Comparison of ENCODE assay signal across 23 cellular contexts in genomic region chr16:74431516-74431915, GRCh38. TPM values are rescaled to one million over a fixed set of nuclear protein-coding genes. Genes with fewer than 3 reads are reported as not detected.
DNase-seq lines count a peak whose midpoint lies in the region; ATAC-seq and TF ChIP-seq lines count a peak whose summit lies in the region.
"Had no signal": no experiment of that assay in that cellular context is flagged by ENCODE, and none has a peak within 500 bp of the region (broad histone marks: within the 10 kb centered on the region; RNA-seq: fewer than 3 reads in every experiment).

No MANE protein-coding gene starts in this region.

- H2AK5ac ChIP-seq in IMR-90 (ENCODE audit: low read depth, low read length) (no peak overlapping the region), neuronal stem cell (ENCODE audit: low read depth, low read length) (peak overlapping the region; percentile 61)

- 100% methylated on average over 1 of the region's 5 CpGs; no CpG with 5 or more reads in 1 of the 2 experiments for WGBS in IMR-90 (ENCODE audit: extremely low coverage in 2 of 2, insufficient read length in 1 of 2), 2 experiments
- no CpG with 5 or more reads among the region's 5 CpGs for WGBS in neuronal stem cell (ENCODE audit: extremely low coverage in 2 of 2, insufficient read length in 2 of 2, insufficient replicate concordance in 1 of 2), 2 donors

- H3K9ac ChIP-seq in IMR-90 (ENCODE audit: low read depth, low read length) (no peak overlapping the region), neuronal stem cell (ENCODE audit: low read depth, low read length, poor library complexity) (peak overlapping the region; percentile 50)
- H3K9ac ChIP-seq: SK-N-SH had no signal

- peak overlapping the region; percentile 47 for H2BK5ac ChIP-seq in IMR-90 (ENCODE audit: low read depth, low read length, poor library complexity, severe bottlenecking)
- H2BK5ac ChIP-seq in neuronal stem cell (ENCODE audit: low read length) = no peak overlapping the region

- H3K27ac Mint-ChIP-seq in activated CD4-positive, alpha-beta T cell treated with anti-CD3 and anti-CD28 coated beads, Interleukin-2, amount 10 ng/mL, durations not matched to agents 7 days and 5 days = peak overlapping the region; percentile 6
- H3K27ac Mint-ChIP-seq in chondrocyte (ENCODE audit: unreplicated experiment) = no peak overlapping the region
- H3K27ac Mint-ChIP-seq: B cell; CD8-positive, alpha-beta memory T cell had no signal

- H3K4me3 Mint-ChIP-seq in activated CD4-positive, alpha-beta T cell treated with anti-CD3 and anti-CD28 coated beads, Interleukin-2, amount 10 ng/mL, durations not matched to agents 7 days and 5 days = no peak overlapping the region
- H3K4me3 Mint-ChIP-seq in chondrocyte (ENCODE audit: unreplicated experiment) = no peak overlapping the region
- H3K4me3 Mint-ChIP-seq: B cell; CD8-positive, alpha-beta memory T cell had no signal

- BruUV-seq in IMR-90 (replicated peaks; lab: Mats Ljungman, UMichigan) = no TSS peak

- H3K4ac ChIP-seq in IMR-90 (ENCODE audit: low read depth, low read length) (peak overlapping the region; percentile 53), neuronal stem cell (ENCODE audit: low read length) (peak overlapping the region; percentile 11)

- H3K36me3 ChIP-seq in IMR-90 (ENCODE audit: control insufficient read depth, insufficient read depth, low read length) (no peaks in the 10 kb centered on the region), neuronal stem cell (replicated peaks in 1 of 2; ENCODE audit: control insufficient read depth in 2 of 2, insufficient read depth in 2 of 2, low read length in 2 of 2) (no peaks in the 10 kb centered on the region), BE2C (no peaks in the 10 kb centered on the region), tibial artery (no peaks in the 10 kb centered on the region)
- H3K36me3 ChIP-seq: HAP-1 had no signal

- H4K91ac ChIP-seq in IMR-90 (ENCODE audit: insufficient read depth, low read depth, low read length) (no peak overlapping the region), neuronal stem cell (ENCODE audit: low read depth, low read length, poor library complexity) (no peak overlapping the region)

- H3K4me1 ChIP-seq in IMR-90 (ENCODE audit: control insufficient read depth, insufficient read depth, low read length) = peaks cover 7% of the 10 kb centered on the region; the same call in 1 of the 2 replicates
- peaks cover 3% of the 10 kb centered on the region in 2 donors for H3K4me1 ChIP-seq in neuronal stem cell (ENCODE audit: control insufficient read depth in 2 of 2, insufficient read depth in 1 of 2, low read depth in 1 of 2, low read length in 2 of 2)
- H3K4me1 ChIP-seq in BE2C = no peaks in the 10 kb centered on the region
- H3K4me1 ChIP-seq in tibial artery = no peaks in the 10 kb centered on the region

- H3K18ac ChIP-seq in IMR-90 (ENCODE audit: low read depth, low read length) = 0 out of 2 replicates have a peak overlapping the region, but pooled peaks have one; percentile 63
- H3K18ac ChIP-seq in neuronal stem cell (ENCODE audit: low read length) = no peak overlapping the region

- H3K9me3 Mint-ChIP-seq in activated CD4-positive, alpha-beta T cell treated with anti-CD3 and anti-CD28 coated beads, Interleukin-2, amount 10 ng/mL, durations not matched to agents 7 days and 5 days = no peaks in the 10 kb centered on the region
- H3K9me3 Mint-ChIP-seq in chondrocyte (ENCODE audit: low read depth) = no peaks in the 10 kb centered on the region

- H3K4me1 Mint-ChIP-seq in activated CD4-positive, alpha-beta T cell treated with anti-CD3 and anti-CD28 coated beads, Interleukin-2, amount 10 ng/mL, durations not matched to agents 7 days and 5 days = peaks cover 6% of the 10 kb centered on the region
- H3K4me1 Mint-ChIP-seq in chondrocyte (ENCODE audit: low read depth) = peaks cover 4% of the 10 kb centered on the region
- H3K4me1 Mint-ChIP-seq: B cell; CD8-positive, alpha-beta memory T cell had no signal

- H3K36me3 Mint-ChIP-seq in activated CD4-positive, alpha-beta T cell treated with anti-CD3 and anti-CD28 coated beads, Interleukin-2, amount 10 ng/mL, durations not matched to agents 7 days and 5 days (ENCODE audit: low read depth) = peaks cover 6% of the 10 kb centered on the region
- no peaks in the 10 kb centered on the region for H3K36me3 Mint-ChIP-seq in chondrocyte (ENCODE audit: low read depth)
- H3K36me3 Mint-ChIP-seq: CD8-positive, alpha-beta memory T cell had no signal

- dilution Hi-C loops in IMR-90 (cut with HindIII; ENCODE audit: low sequenced_read_pairs, unreplicated experiment) = no loop called here

- CTCF ChIA-PET in activated CD4-positive, alpha-beta T cell treated with anti-CD3 and anti-CD28 coated beads, Interleukin-2, amount 10 ng/mL, durations not matched to agents 7 days and 5 days (lab: Charles Lee) = interaction anchor here (0.9 to 1.4 kb wide), 2 partner anchors 10 to 18 kb away, joined by 3 to 5 read pairs; no protein-coding TSS in a partner anchor
- CTCF ChIA-PET in IMR-90 (lab: Yijun Ruan, JAX) = no interaction called here

- TF ChIP-seq CTCF in IMR-90 (conservative IDR thresholded peaks at IDR 0.05; ENCODE audit: low read depth, low read length) = no peak
- TF ChIP-seq CTCF in chondrocyte (IDR thresholded peaks at IDR 0.05) = no peak
- TF ChIP-seq CTCF in BE2C (IDR thresholded peaks at IDR 0.05; ENCODE audit: low read depth, low read length) = no peak
- TF ChIP-seq CTCF in tibial artery (IDR thresholded peaks at IDR 0.05) = no peak

- H3K9me3 ChIP-seq in IMR-90 (ENCODE audit: control insufficient read depth, insufficient read depth, low read length) (no peaks in the 10 kb centered on the region), neuronal stem cell (replicated peaks in 1 of 2; ENCODE audit: control insufficient read depth in 2 of 2, insufficient read depth in 1 of 2, low read depth in 1 of 2, low read length in 2 of 2) (peaks cover 0 to 1% of the 10 kb centered on the region in 2 donors), BE2C (no peaks in the 10 kb centered on the region), tibial artery (no peaks in the 10 kb centered on the region)
- H3K9me3 ChIP-seq: HAP-1, SK-N-SH had no signal

- H3K4me3 ChIP-seq in IMR-90 (ENCODE audit: insufficient read depth, low read depth, low read length) (no peak overlapping the region), neuronal stem cell (ENCODE audit: low read length in 2 of 2) (no peak overlapping the region), BE2C (ENCODE audit: low read depth, low read length) (no peak overlapping the region), tibial artery (no peak overlapping the region)
- H3K4me3 ChIP-seq: HAP-1 had no signal

- no peak for DNase-seq in activated CD4-positive, alpha-beta T cell treated with anti-CD3 and anti-CD28 coated beads, Interleukin-2, amount 10 ng/mL, durations not matched to agents 7 days and 5 days
- DNase-seq in activated CD4-positive, alpha-beta T cell treated with anti-CD3 and anti-CD28 coated beads, Interleukin-2, amount 50 U/mL, for 1 hour = no peak
- DNase-seq in IMR-90 (no peak), chondrocyte (ENCODE audit: low spot score) (peak; percentile 57), neuronal stem cell (ENCODE audit: low spot score) (no peak), BE2C (no peak), tibial artery (no peak)
- DNase-seq: 8988T; CD8-positive, alpha-beta memory T cell; DMS53; Kasumi-1; NCI-H1092 treated with DMSO at 0.1 percent for 48 hours; NCI-H1694; NCI-H2081 treated with DMSO at 0.1 percent for 48 hours; NCI-H446 treated with DMSO at 0.1 percent for 48 hours; NCI-H69; OCI-M1; SHP77 treated with DMSO at 0.1 percent for 48 hours; SK-N-SH had no signal

- peak; percentile 30 for ATAC-seq in IMR-90 (ENCODE audit: low read depth)
- no peak for ATAC-seq in GM18909 (IDR thresholded peaks at IDR 0.05; ENCODE audit: poor library complexity, unreplicated experiment)

- in situ Hi-C loops in IMR-90 (cut with MboI; ENCODE audit: low sequenced_read_pairs) = loop anchor here (10.0 kb wide), 1 partner anchor 127 kb away; no protein-coding TSS in a partner anchor

- H4K20me1 ChIP-seq in IMR-90 (ENCODE audit: insufficient read depth, low read length) = no peaks in the 10 kb centered on the region

- intact Hi-C loops in IMR-90 (cut with micrococcal nuclease) = no loop called here
- intact Hi-C loops in tibial artery (cut with DNase I; ENCODE audit: low total_unique reads) = loop anchor here (10.0 kb wide), 1 partner anchor 117 kb away; no protein-coding TSS in a partner anchor

- no peak for TF ChIP-seq RAD21 in IMR-90 (IDR thresholded peaks at IDR 0.05; ENCODE audit: low read length)

- H2AFZ ChIP-seq in IMR-90 (replicated peaks; ENCODE audit: low read length, poor library complexity) (peak overlapping the region; percentile 53), neuronal stem cell (ENCODE audit: low read length) (no peak overlapping the region)

- peak overlapping the region; percentile 57 for H4K5ac ChIP-seq in IMR-90 (ENCODE audit: low read depth, low read length)

- H3K56ac ChIP-seq in IMR-90 (ENCODE audit: extremely low read depth, insufficient read depth, low read length) = no peak overlapping the region

- TF ChIP-seq POLR2A in IMR-90 (IDR thresholded peaks at IDR 0.05; ENCODE audit: low read depth, low read length) = no peak

- no peak overlapping the region for H2BK20ac ChIP-seq in IMR-90 (ENCODE audit: low read depth, low read length)

- POLR2A ChIA-PET in activated CD4-positive, alpha-beta T cell treated with anti-CD3 and anti-CD28 coated beads, Interleukin-2, amount 10 ng/mL, durations not matched to agents 7 days and 5 days (lab: Charles Lee) = no interaction called here
- POLR2A ChIA-PET in IMR-90 (lab: Charles Lee; ENCODE audit: unreplicated experiment) = no interaction called here

- H3K27ac ChIP-seq in IMR-90 (ENCODE audit: insufficient read depth, low read length) (no peak overlapping the region; the same call in 1 of the 2 replicates), neuronal stem cell (replicated peaks; ENCODE audit: low read length) (no peak overlapping the region), tibial artery (no peak overlapping the region)

- peak overlapping the region; percentile 60; the same call in 1 of the 2 replicates for H3K23ac ChIP-seq in IMR-90 (ENCODE audit: low read depth, low read length)
- no peak overlapping the region for H3K23ac ChIP-seq in neuronal stem cell (ENCODE audit: low read depth, low read length, poor library complexity)

- H2BK120ac ChIP-seq in IMR-90 (ENCODE audit: low read depth, low read length) (peak overlapping the region; percentile 63), neuronal stem cell (ENCODE audit: low read depth, low read length) (no peak overlapping the region)

- H3K27me3 ChIP-seq in IMR-90 (ENCODE audit: control insufficient read depth, insufficient read depth, low read length) (no peaks in the 10 kb centered on the region), neuronal stem cell (ENCODE audit: control insufficient read depth in 3 of 3, insufficient read depth in 3 of 3, low read depth in 1 of 3, low read length in 3 of 3) (no peaks in the 10 kb centered on the region), BE2C (no peaks in the 10 kb centered on the region), tibial artery (no peaks in the 10 kb centered on the region)

- H2AK9ac ChIP-seq in IMR-90 (replicated peaks; ENCODE audit: low read depth, low read length, poor library complexity) = peak overlapping the region; percentile 26

- H3K27me3 Mint-ChIP-seq in activated CD4-positive, alpha-beta T cell treated with anti-CD3 and anti-CD28 coated beads, Interleukin-2, amount 10 ng/mL, durations not matched to agents 7 days and 5 days = no peaks in the 10 kb centered on the region
- no peaks in the 10 kb centered on the region for H3K27me3 Mint-ChIP-seq in chondrocyte (ENCODE audit: low read depth)
- H3K27me3 Mint-ChIP-seq: B cell; CD8-positive, alpha-beta memory T cell had no signal

- no peaks in the 10 kb centered on the region for H3K9me1 ChIP-seq in IMR-90 (ENCODE audit: insufficient read depth, low read length)

- H3K14ac ChIP-seq in IMR-90 (replicated peaks; ENCODE audit: low read depth, low read length) (peak overlapping the region; percentile 25; the same call in 1 of the 2 replicates), neuronal stem cell (ENCODE audit: low read length) (no peak overlapping the region)

- peak overlapping the region; percentile 75 for H2BK12ac ChIP-seq in neuronal stem cell (ENCODE audit: low read length)

- no peaks in the 10 kb centered on the region for H3K79me1 ChIP-seq in IMR-90 (ENCODE audit: low read depth in 1 of 2, low read length in 2 of 2)
- no peaks in the 10 kb centered on the region for H3K79me1 ChIP-seq in neuronal stem cell (ENCODE audit: low read depth, low read length)

- H3K4me2 ChIP-seq in IMR-90 (ENCODE audit: low read depth, low read length) (no peak overlapping the region), neuronal stem cell (ENCODE audit: insufficient read depth, low read length, poor library complexity, severe bottlenecking) (no peak overlapping the region)
- H3K4me2 ChIP-seq: SK-N-SH had no signal

- H4K8ac ChIP-seq in IMR-90 (ENCODE audit: low read depth in 2 of 2, low read length in 2 of 2) (peak overlapping the region in 1 of 2 experiments; percentile 74; a peak in 2 of 4 replicates), neuronal stem cell (ENCODE audit: low read depth, low read length) (no peak overlapping the region)

- no peak overlapping the region for H2BK15ac ChIP-seq in IMR-90 (ENCODE audit: low read depth, low read length)
- no peak overlapping the region for H2BK15ac ChIP-seq in neuronal stem cell (ENCODE audit: low read length)

RNA-seq across cellular contexts. Expression of gene CLEC18B, which starts 10.2 kb away (rescaled TPM):
- 1 to 10 TPM; 1.4 to 1.9 TPM for total RNA-seq in activated CD4-positive, alpha-beta T cell treated with anti-CD3 and anti-CD28 coated beads, Interleukin-2, amount 10 ng/mL, durations not matched to agents 7 days and 5 days
- not detected in 2 replicates for total RNA-seq in IMR-90 (2012; rRNA removed)
- 0.13 and 0.17 TPM in 2 replicates for polyA plus RNA-seq in IMR-90 (2012; rRNA removed)
- 0.02 and 0.03 TPM in 2 replicates for polyA plus RNA-seq in IMR-90 (2012; cell fraction: cytosol; rRNA removed)
- 1.3 and 2.0 TPM in 2 replicates for polyA plus RNA-seq in IMR-90 (2012; cell fraction: nucleus; rRNA removed; ENCODE audit: low replicate concordance)
- total RNA-seq in chondrocyte = 1.6 to 4.5 TPM (median 3.5 TPM) in 3 replicates
- 3.9 TPM for polyA plus RNA-seq in neuronal stem cell (2013, experiment 1 of 2)
- 4.1 TPM for polyA plus RNA-seq in neuronal stem cell (2013, experiment 2 of 2)
- not detected for polyA plus RNA-seq in BE2C (2012; ENCODE audit: insufficient read depth, insufficient read length, low read depth)
- total RNA-seq: RPMI7951 had no signal
- polyA plus RNA-seq: CD8-positive, alpha-beta memory T cell had no signal

RNA-seq across cellular contexts. Expression of gene NPIPB15, which starts 55.4 kb away (rescaled TPM):
- 1 to 10 TPM; 2.9 to 3.8 TPM for total RNA-seq in activated CD4-positive, alpha-beta T cell treated with anti-CD3 and anti-CD28 coated beads, Interleukin-2, amount 10 ng/mL, durations not matched to agents 7 days and 5 days
- total RNA-seq in IMR-90 (2012; rRNA removed) (0.28 and 0.36 TPM in 2 replicates), chondrocyte (4.7 to 8.1 TPM (median 4.9 TPM) in 3 replicates)
- polyA plus RNA-seq in IMR-90 (2012; rRNA removed) = 5.5 and 6.9 TPM in 2 replicates
- polyA plus RNA-seq in IMR-90 (2012; cell fraction: cytosol; rRNA removed) = 1.1 and 1.2 TPM in 2 replicates
- polyA plus RNA-seq in IMR-90 (2012; cell fraction: nucleus; rRNA removed; ENCODE audit: low replicate concordance) = 30.7 and 71.3 TPM in 2 replicates
- 0.26 TPM for polyA plus RNA-seq in neuronal stem cell (2013, experiment 1 of 2)
- polyA plus RNA-seq in neuronal stem cell (2013, experiment 2 of 2) = 0.19 TPM
- not detected for polyA plus RNA-seq in BE2C (2012; ENCODE audit: insufficient read depth, insufficient read length, low read depth)
- total RNA-seq: CD8-positive, alpha-beta memory T cell; RPMI7951 had no signal
- polyA plus RNA-seq: SK-N-SH had no signal
